ENCODE assay signal across 8 cellular contexts in genomic region chr14:79011091-79011919, GRCh38.
A peak's percentile ranks its signal among the peaks of the same experiment; 100 is the strongest.
DNase-seq lines count a peak whose midpoint lies in the region; ATAC-seq and TF ChIP-seq lines count a peak whose summit lies in the region.

No MANE protein-coding gene starts in this region.

- H3K4me3 Mint-ChIP-seq in activated T-helper 17 cell treated with anti-CD3 and anti-CD28 coated beads, Interleukin-2, amount 50 U/mL, for 72 hours: no peak overlapping the region

- H3K4me1 Mint-ChIP-seq in activated T-helper 17 cell treated with anti-CD3 and anti-CD28 coated beads, Interleukin-2, amount 50 U/mL, for 72 hours: no peaks in the 10 kb centered on the region

- no peak overlapping the region for H3K27ac Mint-ChIP-seq in activated T-helper 17 cell treated with anti-CD3 and anti-CD28 coated beads, Interleukin-2, amount 50 U/mL, for 72 hours

- DNase-seq in DMS153 (lab: John Stamatoyannopoulos, UW) (peak; percentile 26), HT1080 (ENCODE audit: low read depth) (peak; percentile 87), RWPE1 (ENCODE audit: low spot score) (peak; percentile 63), fibroblast of villous mesenchyme (ENCODE audit: low read depth) (peak; percentile 52), stromal cell of bone marrow (ENCODE audit: low read depth) (peak; percentile 35)

- TF ChIP-seq CTCF in RWPE1 (conservative IDR thresholded peaks at IDR 0.05; ENCODE audit: low read depth) (peak; percentile 51), fibroblast of villous mesenchyme (IDR thresholded peaks at IDR 0.05; ENCODE audit: insufficient read depth, low read depth, low read length) (peak; percentile 43)

- H3K36me3 Mint-ChIP-seq in activated T-helper 17 cell treated with anti-CD3 and anti-CD28 coated beads, Interleukin-2, amount 50 U/mL, for 72 hours (ENCODE audit: low read depth): no peaks in the 10 kb centered on the region

- H3K4me3 ChIP-seq in fibroblast of villous mesenchyme (ENCODE audit: low read depth, low read length): no peak overlapping the region

- CTCF ChIA-PET in RWPE1 (lab: Yijun Ruan, JAX): no interaction called here

- H3K9me3 Mint-ChIP-seq in activated T-helper 17 cell treated with anti-CD3 and anti-CD28 coated beads, Interleukin-2, amount 50 U/mL, for 72 hours: no peaks in the 10 kb centered on the region

- no peaks in the 10 kb centered on the region for H3K27me3 Mint-ChIP-seq in activated T-helper 17 cell treated with anti-CD3 and anti-CD28 coated beads, Interleukin-2, amount 50 U/mL, for 72 hours

- no peak overlapping the region for H3K27ac ChIP-seq in RWPE1

- POLR2A ChIA-PET in RWPE1 (lab: Yijun Ruan, JAX; ENCODE audit: low non-redundant PET): no interaction called here

- no peak for ATAC-seq in HG03432 (IDR thresholded peaks at IDR 0.05; ENCODE audit: unreplicated experiment)
- ATAC-seq in activated T-helper 17 cell treated with anti-CD3 and anti-CD28 coated beads, Interleukin-2, amount 50 U/mL, for 72 hours (replicated peaks): no peak
- ATAC-seq in HG02678 (IDR thresholded peaks at IDR 0.05; ENCODE audit: unreplicated experiment): no peak

Comparison
In these comparisons a context has a peak if more than half of its experiments do, and no peak if none do; other contexts are left out.
1. DNase-seq: peak in every context shown above with its lines; median percentile 87 in HT1080; 63 in RWPE1; 52 in fibroblast of villous mesenchyme; 35 in stromal cell of bone marrow; 26 in DMS153.